In genomic region chr15:57580866-57581265, GRCh38 we compare ENCODE assay signal across 17 cellular contexts. TPM values are rescaled to one million over a fixed set of nuclear protein-coding genes. Genes with fewer than 3 reads are reported as not detected.
"Had no signal": no experiment of that assay in that cellular context is flagged by ENCODE, and none has a peak within 500 bp of the region (broad histone marks: within the 10 kb centered on the region; RNA-seq: fewer than 3 reads in every experiment).

No MANE protein-coding gene starts in this region.

- H3K36me3 Mint-ChIP-seq: WTC11 had no signal

- H3K4me3 ChIP-seq: adrenal gland, prostate gland, thoracic aorta had no signal

- ATAC-seq: activated CD8-positive, alpha-beta T cell treated with anti-CD3 and anti-CD28 coated beads, Interleukin-2, amount 10 ng/mL, durations not matched to agents 7 days and 5 days; effector memory CD8-positive, alpha-beta T cell; natural killer cell; stimulated activated naive CD8-positive, alpha-beta T cell treated with anti-CD3 and anti-CD28 coated beads, Interleukin-15, amount 100 ng/mL, for 72 hours; WTC11 had no signal

- DNase-seq: activated CD4-positive, alpha-beta T cell treated with anti-CD3 and anti-CD28 coated beads for 48 hours; activated CD8-positive, alpha-beta T cell treated with anti-CD3 and anti-CD28 coated beads, Interleukin-2, amount 10 ng/mL, durations not matched to agents 7 days and 5 days; activated naive CD4-positive, alpha-beta T cell treated with anti-CD3 and anti-CD28 coated beads for 36 hours; caudate nucleus; cortex of kidney; effector memory CD8-positive, alpha-beta T cell; hippocampal formation; kidney glomerular epithelial cell; natural killer cell; nucleus accumbens; stimulated activated CD4-positive, alpha-beta T cell treated with anti-CD3 and anti-CD28 coated beads, Interleukin-4, amount 100 ng/mL, for 24 hours; stimulated activated naive CD8-positive, alpha-beta T cell treated with anti-CD3 and anti-CD28 coated beads, Interleukin-15, amount 100 ng/mL, for 72 hours; T-helper 1 cell had no signal

- H3K9me3 ChIP-seq: adrenal gland, prostate gland had no signal

- H3K4me1 Mint-ChIP-seq: natural killer cell; stimulated activated naive CD8-positive, alpha-beta T cell treated with anti-CD3 and anti-CD28 coated beads, Interleukin-15, amount 100 ng/mL, for 72 hours; WTC11 had no signal

- H3K27ac Mint-ChIP-seq: activated CD8-positive, alpha-beta T cell treated with anti-CD3 and anti-CD28 coated beads, Interleukin-2, amount 10 ng/mL, durations not matched to agents 7 days and 5 days; activated naive CD4-positive, alpha-beta T cell treated with anti-CD3 and anti-CD28 coated beads for 36 hours; effector memory CD8-positive, alpha-beta T cell; natural killer cell; WTC11 had no signal

- H3K27ac ChIP-seq: adrenal gland, prostate gland, thoracic aorta had no signal

- H3K36me3 ChIP-seq: adrenal gland, prostate gland, thoracic aorta had no signal

- H3K27me3 ChIP-seq: adrenal gland had no signal

- H3K4me1 ChIP-seq: adrenal gland, prostate gland had no signal

- H3K4me3 Mint-ChIP-seq: activated CD8-positive, alpha-beta T cell treated with anti-CD3 and anti-CD28 coated beads, Interleukin-2, amount 10 ng/mL, durations not matched to agents 7 days and 5 days; activated naive CD4-positive, alpha-beta T cell treated with anti-CD3 and anti-CD28 coated beads for 36 hours; effector memory CD8-positive, alpha-beta T cell; natural killer cell; stimulated activated naive CD8-positive, alpha-beta T cell treated with anti-CD3 and anti-CD28 coated beads, Interleukin-15, amount 100 ng/mL, for 72 hours; WTC11 had no signal

RNA-seq across cellular contexts. Expression of gene MYZAP, which starts 10.8 kb away (rescaled TPM):
- total RNA-seq: activated CD8-positive, alpha-beta T cell treated with anti-CD3 and anti-CD28 coated beads, Interleukin-2, amount 10 ng/mL, durations not matched to agents 7 days and 5 days; natural killer cell had no signal
